Comparison of ENCODE assay signal across 8 cellular contexts in the genomic region with DNA sequence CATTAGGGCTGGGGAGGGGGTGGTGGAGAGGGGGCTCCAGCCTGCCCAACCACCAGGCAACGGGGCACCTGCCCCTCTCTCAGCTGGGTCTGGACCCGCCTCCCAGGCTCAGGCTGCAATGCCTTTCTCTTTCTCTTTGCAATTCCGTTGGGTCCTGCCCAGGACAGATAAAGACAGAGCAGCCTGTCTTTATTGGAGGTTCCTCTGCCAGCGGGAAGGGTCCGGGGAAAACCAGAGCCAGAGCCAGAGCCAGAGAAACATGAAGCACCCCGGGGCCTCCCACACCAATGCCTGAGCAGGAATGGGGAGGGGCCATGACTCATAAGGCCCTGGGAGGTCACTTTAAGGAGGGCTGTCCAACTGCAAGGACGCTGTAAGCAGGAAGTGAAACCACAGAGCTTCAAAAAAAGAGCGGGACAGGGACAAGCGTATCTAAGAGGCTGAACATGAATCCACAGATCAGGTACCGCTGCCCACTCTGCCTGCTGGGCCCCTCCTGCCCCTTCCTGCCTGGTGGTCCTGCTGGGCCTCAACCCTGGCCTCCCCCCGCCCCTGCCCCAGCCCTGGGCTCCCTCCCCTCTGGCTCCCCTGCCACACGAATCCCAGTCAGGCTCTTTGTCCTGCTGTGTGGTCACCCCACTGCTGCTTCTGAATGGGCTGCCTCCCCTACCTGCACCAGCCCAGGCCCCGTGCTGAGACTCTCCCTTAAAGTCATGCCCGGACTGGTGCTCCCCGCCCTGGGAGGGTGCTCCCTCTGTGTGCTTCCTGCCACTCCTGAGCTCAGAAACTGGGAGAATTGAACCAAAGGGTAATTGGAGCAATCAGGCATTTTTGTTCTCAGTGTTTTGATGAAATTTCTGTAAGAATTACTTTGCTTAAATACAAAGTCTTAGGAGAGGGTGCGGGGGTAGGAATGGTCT.
DNase-seq lines count a peak whose midpoint lies in the region; ATAC-seq lines count a peak whose summit lies in the region.

APOBEC3B (plus strand) TSS at position 340 of the 920 bp plus-strand sequence; CDS start at position 447, 107 bp downstream.

- H3K36me3 ChIP-seq in HAP-1 (replicated peaks): no peaks in the 10 kb centered on the region

- H3K4me3 Mint-ChIP-seq in effector memory CD8-positive, alpha-beta T cell: peak within 1 kb of the TSS; percentile 88 to 90
- peak within 1 kb of the TSS; percentile 93 for H3K4me3 Mint-ChIP-seq in memory B cell

- H3K4me3 ChIP-seq in HAP-1: no peak within 1 kb of the TSS

- H3K9me3 ChIP-seq in HAP-1: no peaks in the 10 kb centered on the region

- H3K4me1 ChIP-seq in HAP-1: no peaks in the 10 kb centered on the region

- no peaks in the 10 kb centered on the region for H3K27me3 Mint-ChIP-seq in effector memory CD8-positive, alpha-beta T cell
- H3K27me3 Mint-ChIP-seq in memory B cell: peaks cover 2% of the 10 kb centered on the region

- peak; percentile 68 for ATAC-seq in effector memory CD8-positive, alpha-beta T cell (replicated peaks)
- ATAC-seq in memory B cell (ENCODE audit: low read depth): peak; percentile 62

- H3K27ac Mint-ChIP-seq in effector memory CD8-positive, alpha-beta T cell: peak within 1 kb of the TSS; percentile 89 to 92
- peak within 1 kb of the TSS; percentile 83 for H3K27ac Mint-ChIP-seq in memory B cell

- peaks cover 16 to 27% of the 10 kb centered on the region in 2 donors for H3K4me1 Mint-ChIP-seq in effector memory CD8-positive, alpha-beta T cell (ENCODE audit: low read depth in 2 of 2)
- peaks cover 15% of the 10 kb centered on the region for H3K4me1 Mint-ChIP-seq in memory B cell

- no peaks in the 10 kb centered on the region for H3K9me3 Mint-ChIP-seq in effector memory CD8-positive, alpha-beta T cell
- H3K9me3 Mint-ChIP-seq in memory B cell: no peaks in the 10 kb centered on the region

- in situ Hi-C loops in HAP-1 (cut with MboI; ENCODE audit: low sequenced_read_pairs): no loop called here

- no peaks in the 10 kb centered on the region for H3K27me3 ChIP-seq in HAP-1 (ENCODE audit: low read depth)

- DNase-seq in EH (ENCODE audit: low read depth) (peak; percentile 93), HAP-1 (ENCODE audit: low spot score in 2 of 2) (peak; percentile 6 to 64), NCI-H2029 (lab: John Stamatoyannopoulos, UW) (peak; percentile 90), memory B cell (ENCODE audit: low spot score in 2 of 2) (peak; percentile 39 to 57), NCI-H1417 treated with DMSO at 0.1 percent for 48 hours (lab: John Stamatoyannopoulos, UW) (no peak)
- DNase-seq in activated CD4-positive, alpha-beta T cell treated with anti-CD3 and anti-CD28 coated beads, Interleukin-2, amount 50 U/mL, for 1 hour: peak; percentile 39
- peak; percentile 59 to 65 (median 62) for DNase-seq in effector memory CD8-positive, alpha-beta T cell
- peak in 2 of 3 donors; percentile 41 to 55 for DNase-seq in stimulated activated CD4-positive, alpha-beta T cell treated with anti-CD3 and anti-CD28 coated beads, TNF-alpha, amount 100 ng/mL, for 48 hours (ENCODE audit: low read depth in 3 of 3)

- H3K36me3 Mint-ChIP-seq in effector memory CD8-positive, alpha-beta T cell (ENCODE audit: insufficient read depth): peaks cover 10% of the 10 kb centered on the region
- no peaks in the 10 kb centered on the region for H3K36me3 Mint-ChIP-seq in memory B cell
